In genomic region chr1:207487636-207488035, GRCh38 we compare ENCODE assay signal across 1 cellular context.
TF ChIP-seq lines count a peak whose summit lies in the region.

No MANE protein-coding gene starts in this region.

TF ChIP-seq in K562, 482 proteins besides CTCF, POLR2A, EP300 and RAD21:
- TF ChIP-seq E4F1 (CRISPR knock-in tag; IDR thresholded peaks at IDR 0.05; ENCODE audit: borderline replicate concordance) (no peak), HNRNPK (IDR thresholded peaks at IDR 0.05; ENCODE audit: low read depth, low read length, poor library complexity, severe bottlenecking) (no peak), TAF15 (IDR thresholded peaks at IDR 0.05; ENCODE audit: low read depth, low read length) (no peak), ZNF324 (CRISPR knock-in tag; IDR thresholded peaks at IDR 0.05) (no peak), NR2C1 (IDR thresholded peaks at IDR 0.05) (no peak), NR2C1 (tag; IDR thresholded peaks at IDR 0.05) (no peak), NR2F6 (CRISPR knock-in tag; IDR thresholded peaks at IDR 0.05) (no peak), MEF2A (IDR thresholded peaks at IDR 0.05; ENCODE audit: control insufficient read depth, low read depth, low read length) (no peak), CREB3L1 (IDR thresholded peaks at IDR 0.05; ENCODE audit: borderline replicate concordance, low read depth) (no peak), NRF1 (conservative IDR thresholded peaks at IDR 0.05 in 1 of 2, IDR thresholded peaks at IDR 0.05 in 1 of 2) (no peak), SMARCA5 (IDR thresholded peaks at IDR 0.05) (no peak), ZNF165 (CRISPR knock-in tag; IDR thresholded peaks at IDR 0.05; ENCODE audit: borderline replicate concordance) (no peak), XRCC5 (IDR thresholded peaks at IDR 0.05; ENCODE audit: low read depth, low read length) (no peak), EWSR1 (IDR thresholded peaks at IDR 0.05; ENCODE audit: borderline replicate concordance, low read depth, partially characterized antibody) (no peak), ZBTB9 (CRISPR knock-in tag; IDR thresholded peaks at IDR 0.05) (no peak), ZNF316 (IDR thresholded peaks at IDR 0.05) (no peak), ZHX1 (conservative IDR thresholded peaks at IDR 0.05; ENCODE audit: low read length) (no peak), NR4A1 (CRISPR knock-in tag; IDR thresholded peaks at IDR 0.05) (no peak), NR4A1 (tag; IDR thresholded peaks at IDR 0.05) (no peak)
